21 cellular contexts compared by ENCODE assay signal in the genomic region with DNA sequence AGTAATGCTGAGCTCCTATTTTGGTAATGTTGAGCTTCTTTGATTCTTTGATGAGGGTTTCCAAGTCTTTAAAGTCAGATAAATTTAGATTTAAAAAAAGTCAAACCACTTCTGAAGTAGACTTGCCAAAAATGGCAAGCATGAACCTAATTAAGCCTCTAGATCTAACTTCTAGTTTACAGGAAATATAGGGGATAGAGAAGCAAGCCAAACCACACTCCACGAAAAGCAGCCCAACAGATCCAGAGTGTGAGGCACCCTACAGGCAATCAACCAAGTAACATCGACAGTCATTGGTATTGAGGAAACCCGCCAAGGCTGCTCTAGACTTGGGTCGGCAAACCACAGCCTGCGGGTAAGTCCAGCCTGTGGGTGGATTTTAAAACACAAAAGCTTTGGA. TPM values are rescaled to one million over a fixed set of nuclear protein-coding genes. Genes with fewer than 3 reads are reported as not detected.
DNase-seq lines count a peak whose midpoint lies in the region; ATAC-seq and TF ChIP-seq lines count a peak whose summit lies in the region.
"Had no signal": no experiment of that assay in that cellular context is flagged by ENCODE, and none has a peak within 500 bp of the region (broad histone marks: within the 10 kb centered on the region; RNA-seq: fewer than 3 reads in every experiment).

No MANE protein-coding gene starts in this region.

- no peak overlapping the region for H3K9ac ChIP-seq in BLaER1 treated with 17β-estradiol and CSF1 and Interleukin-3, amounts not matched to agents 10 nM and 100 nM

- ATAC-seq in T-helper 17 cell (no peak), HG03469 (IDR thresholded peaks at IDR 0.05; ENCODE audit: unreplicated experiment) (no peak)
- no peak for ATAC-seq in activated naive CD8-positive, alpha-beta T cell treated with anti-CD3 and anti-CD28 coated beads, Interleukin-2, amount 50 U/mL, for 24 hours
- ATAC-seq: gastroesophageal sphincter, Right ventricle myocardium inferior had no signal

- peaks cover 44 to 72% (median 58%) of the 10 kb centered on the region in 4 donors for H3K4me1 Mint-ChIP-seq in CD4-positive, alpha-beta memory T cell
- peaks cover 40% of the 10 kb centered on the region for H3K4me1 Mint-ChIP-seq in T-helper 17 cell
- peaks cover 47% of the 10 kb centered on the region for H3K4me1 Mint-ChIP-seq in activated naive CD8-positive, alpha-beta T cell treated with anti-CD3 and anti-CD28 coated beads, Interleukin-2, amount 50 U/mL, for 24 hours

- intact Hi-C loops in CD4-positive, alpha-beta memory T cell (cut with micrococcal nuclease) = loop anchor here (5.0 kb wide), 1 partner anchor 517 kb away; no protein-coding TSS in a partner anchor

- H3K9me3 ChIP-seq in BLaER1 treated with 17β-estradiol and CSF1 and Interleukin-3, amounts not matched to agents 10 nM and 100 nM (replicated peaks in 1 of 11) = peaks cover 24 to 39% (median 34%) of the 10 kb centered on the region in 11 experiments
- no peaks in the 10 kb centered on the region for H3K9me3 ChIP-seq in CD4-positive, alpha-beta memory T cell (ENCODE audit: control insufficient read depth in 1 of 2, low read length in 2 of 2)
- H3K9me3 ChIP-seq in T-helper 17 cell (ENCODE audit: control insufficient read depth, low read length, poor library complexity, severe bottlenecking) = no peaks in the 10 kb centered on the region
- H3K9me3 ChIP-seq: gastroesophageal sphincter, ovary, sigmoid colon had no signal

- no peak for TF ChIP-seq CTCF in GM13976 (IDR thresholded peaks at IDR 0.05; ENCODE audit: borderline replicate concordance, control extremely low read depth, extremely low read depth, insufficient read depth, missing control alignments)

- peak; percentile 33 to 49 (median 38) for DNase-seq in CD4-positive, alpha-beta memory T cell
- DNase-seq in T-helper 17 cell = no peak
- peak; percentile 12 for DNase-seq in activated naive CD8-positive, alpha-beta T cell treated with anti-CD3 and anti-CD28 coated beads, Interleukin-2, amount 50 U/mL, for 24 hours
- no peak for DNase-seq in GM13976 (ENCODE audit: low spot score)
- no peak for DNase-seq in DMS153 treated with DMSO at 0.1 percent for 48 hours (lab: John Stamatoyannopoulos, UW; ENCODE audit: unreplicated experiment)
- DNase-seq in superior temporal gyrus (ENCODE audit: extremely low spot score) = no peak
- DNase-seq: erythroblast, HCEC 1CT, mammary epithelial cell, NCI-H1417 treated with DMSO at 0.1 percent for 48 hours, NCI-H2171 treated with DMSO at 0.1 percent for 48 hours, NCI-H69, ovary, sigmoid colon, WERI-Rb-1 had no signal

- H3K27ac ChIP-seq in BLaER1 treated with 17β-estradiol and CSF1 and Interleukin-3, amounts not matched to agents 10 nM and 100 nM = no peak overlapping the region
- no peak overlapping the region for H3K27ac ChIP-seq in CD4-positive, alpha-beta memory T cell (ENCODE audit: low read depth, low read length)
- H3K27ac ChIP-seq: gastroesophageal sphincter, ovary, sigmoid colon, WERI-Rb-1 had no signal

- H3K4me3 Mint-ChIP-seq in CD4-positive, alpha-beta memory T cell = peak overlapping the region in 6 of 8 donors; percentile 13 to 62 (median 38)
- no peak overlapping the region for H3K4me3 Mint-ChIP-seq in T-helper 17 cell
- H3K4me3 Mint-ChIP-seq in activated naive CD8-positive, alpha-beta T cell treated with anti-CD3 and anti-CD28 coated beads, Interleukin-2, amount 50 U/mL, for 24 hours = no peak overlapping the region
- H3K4me3 Mint-ChIP-seq: B cell; central memory CD8-positive, alpha-beta T cell had no signal

- in situ Hi-C loops in GM13976 (cut with MboI; ENCODE audit: low sequenced_read_pairs, unreplicated experiment) = loop anchor here (25.0 kb wide), 1 partner anchor 527 kb away; no protein-coding TSS in a partner anchor

- H3K4me2 ChIP-seq in BLaER1 treated with 17β-estradiol and CSF1 and Interleukin-3, amounts not matched to agents 10 nM and 100 nM = peak overlapping the region in 8 of 11 experiments; percentile 11 to 55 (median 44); a peak in 15 of 22 replicates

- H3K27me3 ChIP-seq in BLaER1 treated with 17β-estradiol and CSF1 and Interleukin-3, amounts not matched to agents 10 nM and 100 nM = peaks cover 0 to 9% (median 4%) of the 10 kb centered on the region in 11 experiments; a peak in 6 of 22 replicates
- H3K27me3 ChIP-seq in CD4-positive, alpha-beta memory T cell (ENCODE audit: insufficient read depth, low read length) = no peaks in the 10 kb centered on the region
- H3K27me3 ChIP-seq: gastroesophageal sphincter, ovary, sigmoid colon had no signal

- H3K4me1 ChIP-seq in BLaER1 treated with 17β-estradiol and CSF1 and Interleukin-3, amounts not matched to agents 10 nM and 100 nM = peaks cover 15 to 46% (median 21%) of the 10 kb centered on the region in 10 experiments; a peak in 18 of 20 replicates
- peaks cover 55% of the 10 kb centered on the region for H3K4me1 ChIP-seq in CD4-positive, alpha-beta memory T cell (ENCODE audit: insufficient read depth, low read length)

- H3K27me3 Mint-ChIP-seq in CD4-positive, alpha-beta memory T cell = no peaks in the 10 kb centered on the region
- H3K27me3 Mint-ChIP-seq in T-helper 17 cell = no peaks in the 10 kb centered on the region
- H3K27me3 Mint-ChIP-seq in activated naive CD8-positive, alpha-beta T cell treated with anti-CD3 and anti-CD28 coated beads, Interleukin-2, amount 50 U/mL, for 24 hours = no peaks in the 10 kb centered on the region
- H3K27me3 Mint-ChIP-seq: B cell; central memory CD8-positive, alpha-beta T cell had no signal

- POLR2A ChIA-PET in CD4-positive, alpha-beta memory T cell (lab: Charles Lee; ENCODE audit: partially characterized antibody) = interaction anchor here (0.9 to 1.6 kb wide), 3 partner anchors 10 to 89 kb away, joined by 3 to 4 read pairs (median 4); partner anchors contain the start of gene TMTC4

- CTCF ChIA-PET in CD4-positive, alpha-beta memory T cell (lab: Charles Lee; ENCODE audit: partially characterized antibody) = interaction anchor here (1.0 to 9.5 kb wide), 2 partner anchors 11 to 927 kb away, joined by 3 to 182 read pairs; no protein-coding TSS in a partner anchor

- H3K36me3 Mint-ChIP-seq in CD4-positive, alpha-beta memory T cell = peaks cover 15 to 21% of the 10 kb centered on the region in 2 donors
- peaks cover 3% of the 10 kb centered on the region for H3K36me3 Mint-ChIP-seq in T-helper 17 cell (ENCODE audit: low read depth)
- peaks cover 2% of the 10 kb centered on the region for H3K36me3 Mint-ChIP-seq in activated naive CD8-positive, alpha-beta T cell treated with anti-CD3 and anti-CD28 coated beads, Interleukin-2, amount 50 U/mL, for 24 hours (ENCODE audit: low read depth)

- peaks cover 0 to 2% (median 0%) of the 10 kb centered on the region in 8 donors for H3K9me3 Mint-ChIP-seq in CD4-positive, alpha-beta memory T cell
- H3K9me3 Mint-ChIP-seq in activated naive CD8-positive, alpha-beta T cell treated with anti-CD3 and anti-CD28 coated beads, Interleukin-2, amount 50 U/mL, for 24 hours = no peaks in the 10 kb centered on the region
- H3K9me3 Mint-ChIP-seq: central memory CD8-positive, alpha-beta T cell had no signal

- H3K4me3 ChIP-seq in BLaER1 treated with 17β-estradiol and CSF1 and Interleukin-3, amounts not matched to agents 10 nM and 100 nM = no peak overlapping the region
- H3K4me3 ChIP-seq in CD4-positive, alpha-beta memory T cell (ENCODE audit: low read length in 2 of 2) = no peak overlapping the region
- H3K4me3 ChIP-seq: gastroesophageal sphincter, ovary, sigmoid colon had no signal

- peak overlapping the region; percentile 52 to 92 (median 77) for H3K27ac Mint-ChIP-seq in CD4-positive, alpha-beta memory T cell
- H3K27ac Mint-ChIP-seq in T-helper 17 cell = peak overlapping the region; percentile 91
- H3K27ac Mint-ChIP-seq in activated naive CD8-positive, alpha-beta T cell treated with anti-CD3 and anti-CD28 coated beads, Interleukin-2, amount 50 U/mL, for 24 hours = no peak overlapping the region
- H3K27ac Mint-ChIP-seq: B cell had no signal

- 0 out of 22 replicates have a peak, but pooled peaks cover 0 to 4% (median 0%) of the 10 kb centered on the region in 11 experiments for H3K36me3 ChIP-seq in BLaER1 treated with 17β-estradiol and CSF1 and Interleukin-3, amounts not matched to agents 10 nM and 100 nM
- H3K36me3 ChIP-seq in CD4-positive, alpha-beta memory T cell (ENCODE audit: insufficient read depth, low read length) = no peaks in the 10 kb centered on the region
- H3K36me3 ChIP-seq: ovary, WERI-Rb-1 had no signal

- H4K20me1 ChIP-seq in BLaER1 treated with 17β-estradiol and CSF1 and Interleukin-3, amounts not matched to agents 10 nM and 100 nM = no peaks in the 10 kb centered on the region

RNA-seq across cellular contexts. Expression of gene GGACT, which starts 3.7 kb away (rescaled TPM):
- 1 to 10 TPM; 6.7 to 9.6 TPM for total RNA-seq in CD4-positive, alpha-beta memory T cell
- polyA plus RNA-seq in CD4-positive, alpha-beta memory T cell = 1 to 10 TPM; 4.4 to 7.7 TPM
- 1 to 10 TPM; 5.7 to 6.2 TPM for total RNA-seq in T-helper 17 cell

Comparison
In these comparisons a context has a peak if more than half of its experiments do, and no peak if none do; other contexts are left out.
1. DNase-seq: peak in CD4-positive, alpha-beta memory T cell (5 of 5) and activated naive CD8-positive, alpha-beta T cell treated with anti-CD3 and anti-CD28 coated beads, Interleukin-2, amount 50 U/mL, for 24 hours (single experiment); none in T-helper 17 cell (0 of 3), GM13976 (single experiment), DMS153 treated with DMSO at 0.1 percent for 48 hours (single experiment) and superior temporal gyrus (single experiment).
2. H3K4me3 Mint-ChIP-seq: peak in CD4-positive, alpha-beta memory T cell (6 of 8); none in T-helper 17 cell (single experiment) and activated naive CD8-positive, alpha-beta T cell treated with anti-CD3 and anti-CD28 coated beads, Interleukin-2, amount 50 U/mL, for 24 hours (single experiment).